Comparison of ENCODE assay signal across 22 cellular contexts in genomic region chr11:77813256-77813655, GRCh38. TPM values are rescaled to one million over a fixed set of nuclear protein-coding genes. Genes with fewer than 3 reads are reported as not detected.
A peak's percentile ranks its signal among the peaks of the same experiment; 100 is the strongest.
DNase-seq lines count a peak whose midpoint lies in the region; ATAC-seq and TF ChIP-seq lines count a peak whose summit lies in the region.
"Had no signal": no experiment of that assay in that cellular context is flagged by ENCODE, and none has a peak within 500 bp of the region (broad histone marks: within the 10 kb centered on the region; RNA-seq: fewer than 3 reads in every experiment).

No MANE protein-coding gene starts in this region.

- no peak overlapping the region for H2BK5ac ChIP-seq in IMR-90 (ENCODE audit: low read depth, low read length, poor library complexity, severe bottlenecking)

- in situ Hi-C loops in IMR-90 (cut with MboI; ENCODE audit: low sequenced_read_pairs) (no loop called here), astrocyte of the cerebellum (cut with HindIII; ENCODE audit: low sequenced_read_pairs) (loop anchor here (5.0 kb wide), 1 partner anchor 69 kb away; no protein-coding TSS in a partner anchor)

- peaks cover 6% of the 10 kb centered on the region; the same call in 1 of the 2 replicates for H3K36me3 ChIP-seq in IMR-90 (ENCODE audit: control insufficient read depth, insufficient read depth, low read length)
- no peaks in the 10 kb centered on the region for H3K36me3 ChIP-seq in neural progenitor cell
- H3K36me3 ChIP-seq in breast epithelium = no peaks in the 10 kb centered on the region

- H3K9me3 ChIP-seq in IMR-90 (ENCODE audit: control insufficient read depth, insufficient read depth, low read length) = peaks cover 4% of the 10 kb centered on the region; the same call in 1 of the 2 replicates
- peaks cover 5% of the 10 kb centered on the region for H3K9me3 ChIP-seq in neural progenitor cell (ENCODE audit: low read depth)
- no peaks in the 10 kb centered on the region for H3K9me3 ChIP-seq in breast epithelium

- BruUV-seq in IMR-90 (replicated peaks; lab: Mats Ljungman, UMichigan) = no TSS peak

- H3K23ac ChIP-seq in IMR-90 (ENCODE audit: low read depth, low read length) = no peak overlapping the region

- H2BK20ac ChIP-seq in IMR-90 (ENCODE audit: low read depth, low read length) = no peak overlapping the region

- H3K4me3 ChIP-seq in IMR-90 (ENCODE audit: insufficient read depth, low read depth, low read length) (no peak overlapping the region), astrocyte of the cerebellum (ENCODE audit: low read depth, low read length) (no peak overlapping the region), neural progenitor cell (no peak overlapping the region), breast epithelium (no peak overlapping the region)
- H3K4me3 ChIP-seq: GM12878, GM23338 had no signal

- peaks cover under 1% of the 10 kb centered on the region for H3K27me3 Mint-ChIP-seq in neural progenitor cell (ENCODE audit: insufficient read depth, low read depth)

- no peak overlapping the region for H3K4me3 Mint-ChIP-seq in neural progenitor cell
- H3K4me3 Mint-ChIP-seq: GM23338 had no signal

- H3K27ac ChIP-seq in IMR-90 (ENCODE audit: insufficient read depth, low read length) (no peak overlapping the region), neural progenitor cell (no peak overlapping the region), breast epithelium (no peak overlapping the region)
- H3K27ac ChIP-seq: C4-2B had no signal

- no peak overlapping the region for H3K14ac ChIP-seq in IMR-90 (replicated peaks; ENCODE audit: low read depth, low read length)

- no peak overlapping the region for H3K18ac ChIP-seq in IMR-90 (ENCODE audit: low read depth, low read length)

- peaks cover 16% of the 10 kb centered on the region for H3K9me3 Mint-ChIP-seq in neural progenitor cell

- no peak for TF ChIP-seq POLR2A in IMR-90 (IDR thresholded peaks at IDR 0.05; ENCODE audit: low read depth, low read length)
- no peak for TF ChIP-seq POLR2A in breast epithelium (IDR thresholded peaks at IDR 0.05)

- CTCF ChIA-PET in IMR-90 (lab: Yijun Ruan, JAX) = no interaction called here

- H3K27ac Mint-ChIP-seq in neural progenitor cell = no peak overlapping the region
- H3K27ac Mint-ChIP-seq: GM23338 had no signal

- peaks cover under 1% of the 10 kb centered on the region for H3F3A ChIP-seq in neural progenitor cell (ENCODE audit: low read depth)

- DNase-seq in EH (ENCODE audit: low read depth) = peak; percentile 45
- peak; percentile 65 for DNase-seq in IMR-90
- DNase-seq in astrocyte of the cerebellum (ENCODE audit: low read depth) = peak; percentile 32
- peak; percentile 40 for DNase-seq in iris pigment epithelial cell (ENCODE audit: low read depth)
- no peak for DNase-seq in NCI-H1048 (lab: John Stamatoyannopoulos, UW)
- DNase-seq in neural progenitor cell (ENCODE audit: low spot score) = no peak
- no peak for DNase-seq in breast epithelium (ENCODE audit: low spot score in 2 of 2)
- DNase-seq: HCEC 1CT, KG1, NCI-H1105 treated with DMSO at 0.1 percent for 48 hours, NCI-H1694, NCI-H2081, NCI-H2171, NCI-H345, NCI-H524 treated with DMSO at 0.1 percent for 48 hours, NCI-H82 had no signal

- H4K91ac ChIP-seq in IMR-90 (ENCODE audit: insufficient read depth, low read depth, low read length) = no peak overlapping the region

- POLR2A ChIA-PET in IMR-90 (lab: Charles Lee; ENCODE audit: unreplicated experiment) = no interaction called here

- H3K4me2 ChIP-seq in IMR-90 (ENCODE audit: low read depth, low read length) (no peak overlapping the region), neural progenitor cell (no peak overlapping the region)
- H3K4me2 ChIP-seq: GM23338 had no signal

- no peak overlapping the region for H3K9ac ChIP-seq in IMR-90 (ENCODE audit: low read depth, low read length)
- no peak overlapping the region for H3K9ac ChIP-seq in neural progenitor cell

- H3K79me1 ChIP-seq in IMR-90 (ENCODE audit: low read depth in 1 of 2, low read length in 2 of 2) = peaks cover 26 to 68% of the 10 kb centered on the region in 2 experiments

- H3K9me1 ChIP-seq in IMR-90 (ENCODE audit: insufficient read depth, low read length) = peaks cover 3% of the 10 kb centered on the region

- H3K4me1 Mint-ChIP-seq in neural progenitor cell = peaks cover 3% of the 10 kb centered on the region

- no peak overlapping the region for H2AFZ ChIP-seq in IMR-90 (replicated peaks; ENCODE audit: low read length, poor library complexity)
- H2AFZ ChIP-seq in neural progenitor cell (replicated peaks) = no peak overlapping the region
- H2AFZ ChIP-seq: GM23338 had no signal

- intact Hi-C loops in IMR-90 (cut with micrococcal nuclease) = no loop called here
- intact Hi-C loops in breast epithelium (cut with DNase I; ENCODE audit: low total_unique reads) = no loop called here

- H3K4me1 ChIP-seq in IMR-90 (ENCODE audit: control insufficient read depth, insufficient read depth, low read length) (peaks cover 3% of the 10 kb centered on the region), neural progenitor cell (peaks cover 9% of the 10 kb centered on the region), breast epithelium (no peaks in the 10 kb centered on the region)

- H3K27me3 ChIP-seq in IMR-90 (ENCODE audit: control insufficient read depth, insufficient read depth, low read length) = no peaks in the 10 kb centered on the region
- no peaks in the 10 kb centered on the region for H3K27me3 ChIP-seq in neural progenitor cell
- no peaks in the 10 kb centered on the region for H3K27me3 ChIP-seq in breast epithelium

- no peak overlapping the region for H3K56ac ChIP-seq in IMR-90 (ENCODE audit: extremely low read depth, insufficient read depth, low read length)

- dilution Hi-C loops in IMR-90 (cut with HindIII; ENCODE audit: low sequenced_read_pairs, unreplicated experiment) = no loop called here

- H3K36me3 Mint-ChIP-seq in neural progenitor cell = peaks cover 40% of the 10 kb centered on the region

- H4K8ac ChIP-seq in IMR-90 (ENCODE audit: low read depth in 2 of 2, low read length in 2 of 2) = no peak overlapping the region

- ATAC-seq in IMR-90 (ENCODE audit: low read depth) = no peak
- no peak for ATAC-seq in GM21619 (IDR thresholded peaks at IDR 0.05; ENCODE audit: unreplicated experiment)
- ATAC-seq: GM12878, GM23338, Panc1, SK-N-SH treated with all-trans-retinoic acid at 6 μM for 48 hours had no signal

- TF ChIP-seq CTCF in IMR-90 (conservative IDR thresholded peaks at IDR 0.05; ENCODE audit: low read depth, low read length) (no peak), astrocyte of the cerebellum (IDR thresholded peaks at IDR 0.05; ENCODE audit: low read depth, low read length, missing control alignments) (no peak), neural progenitor cell (IDR thresholded peaks at IDR 0.05) (no peak), breast epithelium (IDR thresholded peaks at IDR 0.05) (no peak)

- H2AK9ac ChIP-seq in IMR-90 (replicated peaks; ENCODE audit: low read depth, low read length, poor library complexity) = no peak overlapping the region

- TF ChIP-seq RAD21 in IMR-90 (IDR thresholded peaks at IDR 0.05; ENCODE audit: low read length) = no peak

- WGBS in IMR-90 (ENCODE audit: extremely low coverage in 2 of 2, insufficient read length in 1 of 2), 2 experiments = no CpG with 5 or more reads among the region's 9 CpGs

- H2AK5ac ChIP-seq in IMR-90 (ENCODE audit: low read depth, low read length) = no peak overlapping the region

- no peak overlapping the region for H4K5ac ChIP-seq in IMR-90 (ENCODE audit: low read depth, low read length)

- H3K4ac ChIP-seq in IMR-90 (ENCODE audit: low read depth, low read length) = no peak overlapping the region

- no peak overlapping the region for H2BK120ac ChIP-seq in IMR-90 (ENCODE audit: low read depth, low read length)

- H4K20me1 ChIP-seq in IMR-90 (ENCODE audit: insufficient read depth, low read length) (peaks cover 72% of the 10 kb centered on the region), neural progenitor cell (ENCODE audit: low read depth) (peaks cover 70% of the 10 kb centered on the region)

- H2BK15ac ChIP-seq in IMR-90 (ENCODE audit: low read depth, low read length) = no peak overlapping the region

- H3K79me2 ChIP-seq in neural progenitor cell (ENCODE audit: low read depth) = peaks cover 97% of the 10 kb centered on the region

TF ChIP-seq in IMR-90, 13 proteins besides CTCF, POLR2A, EP300 and RAD21 (continues in another document):
- TF ChIP-seq RCOR1 (IDR thresholded peaks at IDR 0.05; ENCODE audit: insufficient replicate concordance, low read length) = no peak
- no peak for TF ChIP-seq FOS (IDR thresholded peaks at IDR 0.05; ENCODE audit: low read depth, low read length)
- no peak for TF ChIP-seq MAFK (IDR thresholded peaks at IDR 0.05; ENCODE audit: low read depth, low read length)
- TF ChIP-seq SMC3 (IDR thresholded peaks at IDR 0.05; ENCODE audit: low read depth, low read length) = no peak
- TF ChIP-seq, protein P1, sequence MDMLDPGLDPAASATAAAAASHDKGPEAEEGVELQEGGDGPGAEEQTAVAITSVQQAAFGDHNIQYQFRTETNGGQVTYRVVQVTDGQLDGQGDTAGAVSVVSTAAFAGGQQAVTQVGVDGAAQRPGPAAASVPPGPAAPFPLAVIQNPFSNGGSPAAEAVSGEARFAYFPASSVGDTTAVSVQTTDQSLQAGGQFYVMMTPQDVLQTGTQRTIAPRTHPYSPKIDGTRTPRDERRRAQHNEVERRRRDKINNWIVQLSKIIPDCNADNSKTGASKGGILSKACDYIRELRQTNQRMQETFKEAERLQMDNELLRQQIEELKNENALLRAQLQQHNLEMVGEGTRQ (IDR thresholded peaks at IDR 0.05; ENCODE audit: low read depth, low read length) = no peak
- no peak for TF ChIP-seq NFE2L2 (IDR thresholded peaks at IDR 0.05; ENCODE audit: low read depth, low read length)

RNA-seq across cellular contexts. Expression of gene RSF1, which starts 7.3 kb away (rescaled TPM):
- total RNA-seq in IMR-90 (2012; rRNA removed) (18.5 and 26.7 TPM in 2 replicates), neural progenitor cell (ENCODE audit: low replicate concordance) (84.0 and 106 TPM in 2 replicates), breast epithelium (100 to 1,000 TPM in 1 of 3 donors, 10 to 100 TPM in 2; 82.2 to 112 (median 82.3) TPM)
- polyA plus RNA-seq in IMR-90 (2012; rRNA removed) = 13.9 and 19.1 TPM in 2 replicates
- 1.9 and 3.8 TPM in 2 replicates for polyA plus RNA-seq in IMR-90 (2012; cell fraction: cytosol; rRNA removed)
- polyA plus RNA-seq in IMR-90 (2012; cell fraction: nucleus; rRNA removed; ENCODE audit: low replicate concordance) = 1.3 and 13.3 TPM in 2 replicates

RNA-seq across cellular contexts. Expression of gene AAMDC, which starts 7.7 kb away (rescaled TPM):
- total RNA-seq in IMR-90 (2012; rRNA removed) (15.8 and 49.7 TPM in 2 replicates), neural progenitor cell (ENCODE audit: low replicate concordance) (16.4 and 25.2 TPM in 2 replicates), breast epithelium (10 to 100 TPM; 26.2 to 64.8 (median 30.5) TPM)
- polyA plus RNA-seq in IMR-90 (2012; rRNA removed) = 47.6 and 51.2 TPM in 2 replicates
- 20.9 and 28.0 TPM in 2 replicates for polyA plus RNA-seq in IMR-90 (2012; cell fraction: cytosol; rRNA removed)
- polyA plus RNA-seq in IMR-90 (2012; cell fraction: nucleus; rRNA removed; ENCODE audit: low replicate concordance) = 3.7 and 17.0 TPM in 2 replicates

Comparison
In these comparisons a context has a peak if more than half of its experiments do, and no peak if none do; other contexts are left out.
1. DNase-seq: peak in EH (single experiment), IMR-90 (single experiment), astrocyte of the cerebellum (single experiment) and iris pigment epithelial cell (single experiment); none in NCI-H1048 (single experiment), neural progenitor cell (single experiment) and breast epithelium (0 of 2).